In genomic region chr12:96399919-96400630, GRCh38 we compare ENCODE assay signal across 8 cellular contexts. TPM values are rescaled to one million over a fixed set of nuclear protein-coding genes. Genes with fewer than 3 reads are reported as not detected.
DNase-seq lines count a peak whose midpoint lies in the region; ATAC-seq and TF ChIP-seq lines count a peak whose summit lies in the region.

Gene CDK17 (minus strand): TSS chr12:96400439. CDS start chr12:96334836, 65,603 bp downstream.

- H3K9me2 ChIP-seq in SU-DHL-6 (replicated peaks; ENCODE audit: insufficient read depth, low read length), result no peaks in the 10 kb centered on the region

- H4K91ac ChIP-seq in trophoblast cell (ENCODE audit: low read depth, low read length), result peak within 1 kb of the TSS; percentile 95

- peaks cover 2% of the 10 kb centered on the region for H3K36me3 Mint-ChIP-seq in activated naive CD8-positive, alpha-beta T cell treated with anti-CD3 and anti-CD28 coated beads, Interleukin-2, amount 10 ng/mL, durations not matched to agents 7 days and 5 days

- intact Hi-C loops in Right ventricle myocardium superior (cut with DNase I), result loop anchor here (5.0 to 10.0 kb wide), 2 partner anchors 95 to 168 kb away; no protein-coding TSS in a partner anchor

- WGBS in trophoblast cell (ENCODE audit: extremely low coverage, insufficient coverage, insufficient read length), result no CpG with 5 or more reads among the region's 112 CpGs
- WGBS in tibial nerve, 2 donors, result 0% methylated on average over 43 of the region's 112 CpGs; no CpG with 5 or more reads in 1 of the 2 donors

- peak; percentile 92 for DNase-seq in GM12865 (ENCODE audit: low read depth)
- DNase-seq in NCI-H1105 (lab: John Stamatoyannopoulos, UW), result peak; percentile 86
- peak; percentile 95 for DNase-seq in activated naive CD8-positive, alpha-beta T cell treated with anti-CD3 and anti-CD28 coated beads, Interleukin-2, amount 10 ng/mL, durations not matched to agents 7 days and 5 days
- DNase-seq in Right ventricle myocardium superior, result peak; percentile 90
- DNase-seq in trophoblast cell, result peak; percentile 82 to 93
- DNase-seq in tibial nerve (ENCODE audit: low spot score in 2 of 2), result peak; percentile 65 to 66

- H3K9ac ChIP-seq in SU-DHL-6 (ENCODE audit: low read length) (peak within 1 kb of the TSS; percentile 97), trophoblast cell (ENCODE audit: low read length) (peak within 1 kb of the TSS; percentile 91)

- H3K9me3 ChIP-seq in SU-DHL-6 (ENCODE audit: insufficient read depth, low read length) (no peaks in the 10 kb centered on the region), trophoblast cell (ENCODE audit: insufficient read depth, low read depth, low read length) (no peaks in the 10 kb centered on the region), tibial nerve (no peaks in the 10 kb centered on the region)

- POLR2A ChIA-PET in activated naive CD8-positive, alpha-beta T cell treated with anti-CD3 and anti-CD28 coated beads, Interleukin-2, amount 10 ng/mL, durations not matched to agents 7 days and 5 days (lab: Charles Lee), result interaction anchor here (0.6 to 4.2 kb wide), 54 partner anchors 9 to 458 kb away, joined by 3 to 29 read pairs (median 4); partner anchors contain the start of genes CCDC38 and CFAP54

- peaks cover 13% of the 10 kb centered on the region for H3K79me1 ChIP-seq in trophoblast cell (ENCODE audit: low read length)

- H3K27ac Mint-ChIP-seq in activated naive CD8-positive, alpha-beta T cell treated with anti-CD3 and anti-CD28 coated beads, Interleukin-2, amount 10 ng/mL, durations not matched to agents 7 days and 5 days, result peak within 1 kb of the TSS; percentile 99

- peak within 1 kb of the TSS; percentile 97 for H3K4me3 Mint-ChIP-seq in activated naive CD8-positive, alpha-beta T cell treated with anti-CD3 and anti-CD28 coated beads, Interleukin-2, amount 10 ng/mL, durations not matched to agents 7 days and 5 days

- H3K4me1 ChIP-seq in trophoblast cell (ENCODE audit: control insufficient read depth in 1 of 2, insufficient read depth in 2 of 2, low read length in 2 of 2) (no peaks in the 10 kb centered on the region), tibial nerve (peaks cover 0 to 41% (median 17%) of the 10 kb centered on the region in 4 donors)

- H3F3A ChIP-seq in SU-DHL-6 (ENCODE audit: insufficient read depth), result peaks cover 27% of the 10 kb centered on the region

- H2AK5ac ChIP-seq in trophoblast cell (ENCODE audit: low read length), result no peak within 1 kb of the TSS

- no peak within 1 kb of the TSS for H3K23ac ChIP-seq in trophoblast cell (ENCODE audit: low read length)

- peak within 1 kb of the TSS; percentile 60 for H2BK12ac ChIP-seq in trophoblast cell (ENCODE audit: low read length)

- peak; percentile 54 for TF ChIP-seq CTCF in GM12865 (IDR thresholded peaks at IDR 0.05; ENCODE audit: insufficient read depth, low read depth, low read length, missing control alignments)
- TF ChIP-seq CTCF in SU-DHL-6 (IDR thresholded peaks at IDR 0.05; ENCODE audit: insufficient read depth, low read length, poor library complexity, severe bottlenecking), result no peak
- peak; percentile 9 to 90 (median 70) for TF ChIP-seq CTCF in tibial nerve (IDR thresholded peaks at IDR 0.05)

- H3K27me3 Mint-ChIP-seq in activated naive CD8-positive, alpha-beta T cell treated with anti-CD3 and anti-CD28 coated beads, Interleukin-2, amount 10 ng/mL, durations not matched to agents 7 days and 5 days, result no peaks in the 10 kb centered on the region

- H3K4me2 ChIP-seq in SU-DHL-6 (ENCODE audit: low read depth, low read length, poor library complexity, severe bottlenecking) (peak within 1 kb of the TSS; percentile 98), trophoblast cell (ENCODE audit: low read length) (peak within 1 kb of the TSS; percentile 98)

- peak within 1 kb of the TSS; percentile 94 for H3K14ac ChIP-seq in trophoblast cell (ENCODE audit: low read length)

- H2BK5ac ChIP-seq in trophoblast cell (ENCODE audit: low read depth, low read length, poor library complexity), result peak within 1 kb of the TSS; percentile 98

- peak within 1 kb of the TSS; percentile 85 for H3K4ac ChIP-seq in trophoblast cell (ENCODE audit: low read depth, low read length)

- peak within 1 kb of the TSS; percentile 77 for H4K12ac ChIP-seq in trophoblast cell (ENCODE audit: low read depth, low read length)

- H3K4me3 ChIP-seq in GM12865 (ENCODE audit: low read depth, low read length) (peak within 1 kb of the TSS; percentile 91), SU-DHL-6 (ENCODE audit: insufficient read depth, low read length, poor library complexity, severe bottlenecking) (peak within 1 kb of the TSS; percentile 79), trophoblast cell (ENCODE audit: low read depth, low read length) (peak within 1 kb of the TSS; percentile 91), tibial nerve (peak within 1 kb of the TSS; percentile 76 to 98 (median 90))

- TF ChIP-seq EP300 in tibial nerve (IDR thresholded peaks at IDR 0.05), result peak in 1 of 2 donors; percentile 90

- H4K20me1 ChIP-seq in SU-DHL-6 (ENCODE audit: low read depth, low read length), result peaks cover 27% of the 10 kb centered on the region

- peaks cover 34% of the 10 kb centered on the region for H3K4me1 Mint-ChIP-seq in activated naive CD8-positive, alpha-beta T cell treated with anti-CD3 and anti-CD28 coated beads, Interleukin-2, amount 10 ng/mL, durations not matched to agents 7 days and 5 days

- H3K27me3 ChIP-seq in SU-DHL-6 (ENCODE audit: low read length) (no peaks in the 10 kb centered on the region), trophoblast cell (ENCODE audit: insufficient read depth, low read length) (no peaks in the 10 kb centered on the region), tibial nerve (no peaks in the 10 kb centered on the region)

- H2AFZ ChIP-seq in SU-DHL-6 (ENCODE audit: low read depth, low read length, severe bottlenecking), result peak within 1 kb of the TSS; percentile 87
- peak within 1 kb of the TSS; percentile 96 for H2AFZ ChIP-seq in trophoblast cell (ENCODE audit: insufficient read depth, low read length, poor library complexity)

- peaks cover 48% of the 10 kb centered on the region for H3K79me2 ChIP-seq in SU-DHL-6 (ENCODE audit: insufficient read depth, low read length)
- H3K79me2 ChIP-seq in trophoblast cell (ENCODE audit: control insufficient read depth, insufficient read depth, low read length, poor library complexity), result peaks cover 11% of the 10 kb centered on the region

- peak; percentile 56 to 78 for TF ChIP-seq POLR2A in tibial nerve (IDR thresholded peaks at IDR 0.05)

- peak within 1 kb of the TSS; percentile 94 for H3K18ac ChIP-seq in trophoblast cell (ENCODE audit: low read length)

- ATAC-seq in HG02623 (IDR thresholded peaks at IDR 0.05; ENCODE audit: unreplicated experiment), result peak; percentile 38
- ATAC-seq in activated naive CD8-positive, alpha-beta T cell treated with anti-CD3 and anti-CD28 coated beads, Interleukin-2, amount 10 ng/mL, durations not matched to agents 7 days and 5 days (ENCODE audit: low read depth), result peak; percentile 61
- peak; percentile 91 for ATAC-seq in Right ventricle myocardium superior (ENCODE audit: poor library complexity)

- H2BK120ac ChIP-seq in trophoblast cell (ENCODE audit: insufficient read depth, low read length, poor library complexity), result peak within 1 kb of the TSS; percentile 96

- H3K27ac ChIP-seq in SU-DHL-6 (ENCODE audit: low read depth, low read length) (peak within 1 kb of the TSS; percentile 97), trophoblast cell (ENCODE audit: low read depth, low read length) (peak within 1 kb of the TSS; percentile 98), tibial nerve (peak within 1 kb of the TSS; percentile 88 to 99 (median 96))

- H3K36me3 ChIP-seq in SU-DHL-6 (ENCODE audit: low read length) (no peaks in the 10 kb centered on the region), trophoblast cell (ENCODE audit: control insufficient read depth in 1 of 2, insufficient read depth in 2 of 2, low read length in 2 of 2) (no peaks in the 10 kb centered on the region), tibial nerve (no peaks in the 10 kb centered on the region)

- peak within 1 kb of the TSS; percentile 99 for H4K8ac ChIP-seq in trophoblast cell (ENCODE audit: low read depth, low read length)

- H3K9me3 Mint-ChIP-seq in activated naive CD8-positive, alpha-beta T cell treated with anti-CD3 and anti-CD28 coated beads, Interleukin-2, amount 10 ng/mL, durations not matched to agents 7 days and 5 days, result no peaks in the 10 kb centered on the region

RNA-seq across cellular contexts. Expression of gene CDK17, which starts in this region (rescaled TPM):
- total RNA-seq in activated naive CD8-positive, alpha-beta T cell treated with anti-CD3 and anti-CD28 coated beads, Interleukin-2, amount 10 ng/mL, durations not matched to agents 7 days and 5 days, result 10 to 100 TPM; 51.7 to 60.6 TPM
- total RNA-seq in Right ventricle myocardium superior, result 15.6 TPM
- polyA plus RNA-seq in trophoblast cell (2013), result 13.4 and 13.5 TPM in 2 replicates
- total RNA-seq in tibial nerve, result 10 to 100 TPM; 65.1 to 89.4 (median 71.2) TPM

Comparison
In these comparisons a context has a peak if more than half of its experiments do, and no peak if none do; other contexts are left out.
1. Peak in every context shown above with its lines: DNase-seq, ATAC-seq, H3K4me3 ChIP-seq and H3K27ac ChIP-seq.
2. ATAC-seq: peak in every context shown above with its lines; median percentile 91 in Right ventricle myocardium superior; 61 in activated naive CD8-positive, alpha-beta T cell treated with anti-CD3 and anti-CD28 coated beads, Interleukin-2, amount 10 ng/mL, durations not matched to agents 7 days and 5 days; 38 in HG02623.